Comparison of ENCODE assay signal across 11 cellular contexts in genomic region chr1:200262326-200262965, GRCh38.
DNase-seq lines count a peak whose midpoint lies in the region; ATAC-seq and TF ChIP-seq lines count a peak whose summit lies in the region.
"Had no signal": no experiment of that assay in that cellular context is flagged by ENCODE, and none has a peak within 500 bp of the region (broad histone marks: within the 10 kb centered on the region; RNA-seq: fewer than 3 reads in every experiment).

No MANE protein-coding gene starts in this region.

- POLR2A ChIA-PET in activated CD4-positive, alpha-beta memory T cell treated with anti-CD3 and anti-CD28 coated beads for 36 hours (lab: Charles Lee): interaction anchor here (0.6 kb wide), 1 partner anchor 408 kb away, joined by 3 read pairs; no protein-coding TSS in a partner anchor
- POLR2A ChIA-PET in activated CD4-positive, alpha-beta memory T cell treated with anti-CD3 and anti-CD28 coated beads, Interleukin-2, amount 10 ng/mL, durations not matched to agents 7 days and 5 days (lab: Charles Lee): no interaction called here

- ATAC-seq in GM21723 (IDR thresholded peaks at IDR 0.05; ENCODE audit: unreplicated experiment): peak; percentile 92
- ATAC-seq in HG03558 (IDR thresholded peaks at IDR 0.05; ENCODE audit: extremely low read depth, unreplicated experiment): peak; percentile 70

- peaks cover 8% of the 10 kb centered on the region for H3K27me3 Mint-ChIP-seq in activated CD4-positive, alpha-beta memory T cell treated with anti-CD3 and anti-CD28 coated beads for 36 hours
- H3K27me3 Mint-ChIP-seq in activated CD4-positive, alpha-beta memory T cell treated with anti-CD3 and anti-CD28 coated beads, Interleukin-2, amount 10 ng/mL, durations not matched to agents 7 days and 5 days: peaks cover 27% of the 10 kb centered on the region

- intact Hi-C loops in activated CD4-positive, alpha-beta memory T cell treated with anti-CD3 and anti-CD28 coated beads for 36 hours (cut with micrococcal nuclease): no loop called here

- H3K4me1 Mint-ChIP-seq in activated CD4-positive, alpha-beta memory T cell treated with anti-CD3 and anti-CD28 coated beads for 36 hours (ENCODE audit: low read depth): peaks cover 9% of the 10 kb centered on the region
- peaks cover 5% of the 10 kb centered on the region for H3K4me1 Mint-ChIP-seq in activated CD4-positive, alpha-beta memory T cell treated with anti-CD3 and anti-CD28 coated beads, Interleukin-2, amount 10 ng/mL, durations not matched to agents 7 days and 5 days
- H3K4me1 Mint-ChIP-seq: nephron had no signal

- H3K4me3 ChIP-seq in retinal pigment epithelial cell (ENCODE audit: low read length): no peak overlapping the region

- DNase-seq in activated CD4-positive, alpha-beta memory T cell treated with anti-CD3 and anti-CD28 coated beads for 36 hours: peak; percentile 62
- DNase-seq in activated CD4-positive, alpha-beta memory T cell treated with anti-CD3 and anti-CD28 coated beads, Interleukin-2, amount 10 ng/mL, durations not matched to agents 7 days and 5 days: no peak
- DNase-seq in retinal pigment epithelial cell (ENCODE audit: low read depth): no peak
- DNase-seq in NCI-H1436 treated with DMSO at 0.1 percent for 48 hours (lab: John Stamatoyannopoulos, UW): no peak
- DNase-seq in CD1c-positive myeloid dendritic cell (ENCODE audit: extremely low spot score): no peak
- DNase-seq in stimulated activated CD4-positive, alpha-beta T cell treated with anti-CD3 and anti-CD28 coated beads, Interleukin-12 subunit alpha, Interleukin-12 subunit beta, amount 100 ng/mL, for 4 hours: no peak
- DNase-seq: NCI-H146 had no signal

- no peaks in the 10 kb centered on the region for H3K36me3 Mint-ChIP-seq in activated CD4-positive, alpha-beta memory T cell treated with anti-CD3 and anti-CD28 coated beads for 36 hours
- H3K36me3 Mint-ChIP-seq in activated CD4-positive, alpha-beta memory T cell treated with anti-CD3 and anti-CD28 coated beads, Interleukin-2, amount 10 ng/mL, durations not matched to agents 7 days and 5 days (ENCODE audit: low read depth): no peaks in the 10 kb centered on the region

- H3K4me3 Mint-ChIP-seq in activated CD4-positive, alpha-beta memory T cell treated with anti-CD3 and anti-CD28 coated beads for 36 hours: no peak overlapping the region
- H3K4me3 Mint-ChIP-seq in activated CD4-positive, alpha-beta memory T cell treated with anti-CD3 and anti-CD28 coated beads, Interleukin-2, amount 10 ng/mL, durations not matched to agents 7 days and 5 days: no peak overlapping the region
- H3K4me3 Mint-ChIP-seq: nephron; T-helper 1 cell treated with Interleukin-12 subunit alpha and Interleukin-12 subunit beta and Interleukin-4 antibody, amounts not matched to agents 30 μg/mL and 1 μg/mL, for 36 hours had no signal

- H3K9me3 Mint-ChIP-seq in activated CD4-positive, alpha-beta memory T cell treated with anti-CD3 and anti-CD28 coated beads for 36 hours: no peaks in the 10 kb centered on the region
- no peaks in the 10 kb centered on the region for H3K9me3 Mint-ChIP-seq in activated CD4-positive, alpha-beta memory T cell treated with anti-CD3 and anti-CD28 coated beads, Interleukin-2, amount 10 ng/mL, durations not matched to agents 7 days and 5 days
- H3K9me3 Mint-ChIP-seq: nephron; T-helper 1 cell treated with Interleukin-12 subunit alpha and Interleukin-12 subunit beta and Interleukin-4 antibody, amounts not matched to agents 30 μg/mL and 1 μg/mL, for 36 hours had no signal

- H3K27ac Mint-ChIP-seq in activated CD4-positive, alpha-beta memory T cell treated with anti-CD3 and anti-CD28 coated beads for 36 hours: no peak overlapping the region
- H3K27ac Mint-ChIP-seq in activated CD4-positive, alpha-beta memory T cell treated with anti-CD3 and anti-CD28 coated beads, Interleukin-2, amount 10 ng/mL, durations not matched to agents 7 days and 5 days: no peak overlapping the region
- H3K27ac Mint-ChIP-seq: nephron; T-helper 1 cell treated with Interleukin-12 subunit alpha and Interleukin-12 subunit beta and Interleukin-4 antibody, amounts not matched to agents 30 μg/mL and 1 μg/mL, for 36 hours had no signal

- CTCF ChIA-PET in activated CD4-positive, alpha-beta memory T cell treated with anti-CD3 and anti-CD28 coated beads for 36 hours (lab: Charles Lee): interaction anchor here (0.7 to 1.7 kb wide), 6 partner anchors 11 to 226 kb away, joined by 3 to 5 read pairs (median 3); no protein-coding TSS in a partner anchor
- CTCF ChIA-PET in activated CD4-positive, alpha-beta memory T cell treated with anti-CD3 and anti-CD28 coated beads, Interleukin-2, amount 10 ng/mL, durations not matched to agents 7 days and 5 days (lab: Charles Lee): no interaction called here

- peak; percentile 19 for TF ChIP-seq CTCF in retinal pigment epithelial cell (conservative IDR thresholded peaks at IDR 0.05; ENCODE audit: low read depth, low read length)
